In the genomic region with DNA sequence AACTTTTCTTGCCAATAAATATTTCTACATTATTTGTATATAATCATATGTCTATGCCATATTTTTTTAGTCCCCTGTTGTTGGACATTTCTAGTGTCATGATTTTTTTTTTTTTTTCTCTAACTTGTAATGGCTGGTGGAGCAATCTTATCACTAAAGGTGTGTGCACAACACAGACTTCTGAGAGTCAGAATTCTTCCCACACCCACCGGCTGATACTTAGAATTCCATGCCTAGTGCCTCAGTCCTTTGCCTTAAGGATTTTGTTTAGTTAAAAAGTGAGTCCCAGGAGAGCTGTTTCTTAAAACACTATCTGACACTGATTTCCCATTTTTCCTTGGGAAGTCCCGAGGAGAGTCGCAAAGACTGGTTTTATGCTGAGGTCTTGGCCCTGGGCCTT, we compare ENCODE assay signal across 29 cellular contexts.
"Had no signal": no experiment of that assay in that cellular context is flagged by ENCODE, and none has a peak within 500 bp of the region (broad histone marks: within the 10 kb centered on the region; RNA-seq: fewer than 3 reads in every experiment).

No MANE protein-coding gene starts in this region.

- H3K27me3 ChIP-seq: ascending aorta, body of pancreas, breast epithelium, Peyer's patch, SJSA1 had no signal

- H3K27ac Mint-ChIP-seq: activated CD4-positive, alpha-beta T cell treated with anti-CD3 and anti-CD28 coated beads, Interleukin-2, amount 10 ng/mL, durations not matched to agents 24 days and 14 days; activated CD8-positive, alpha-beta T cell treated with anti-CD3 and anti-CD28 coated beads for 36 hours; activated naive CD4-positive, alpha-beta T cell treated with anti-CD3 and anti-CD28 coated beads, Interleukin-2, amount 50 U/mL, for 24 hours; activated naive CD8-positive, alpha-beta T cell treated with anti-CD3 and anti-CD28 coated beads, Interleukin-2, amount 10 ng/mL, durations not matched to agents 7 days and 5 days; activated T-cell treated with anti-CD3 and anti-CD28 coated beads, Interleukin-2, amount 50 U/mL, for 72 hours; activated T-helper 17 cell treated with anti-CD3 and anti-CD28 coated beads, Interleukin-2, amount 50 U/mL, for 72 hours; T-helper 1 cell treated with Interleukin-12 subunit alpha and Interleukin-12 subunit beta and Interleukin-4 antibody, amounts not matched to agents 30 μg/mL and 1 μg/mL, for 36 hours; T-helper 2 cell treated with Interferon-gamma antibody and Interleukin-4, amounts not matched to agents 5 μg/mL and 100 μg/mL, for 36 hours had no signal

- H3K36me3 ChIP-seq: ascending aorta, breast epithelium, Peyer's patch, SJSA1 had no signal

- H3K4me2 ChIP-seq: KMS-11, SK-N-SH had no signal

- H3K36me3 Mint-ChIP-seq: activated naive CD4-positive, alpha-beta T cell treated with anti-CD3 and anti-CD28 coated beads, Interleukin-2, amount 50 U/mL, for 24 hours; activated naive CD8-positive, alpha-beta T cell treated with anti-CD3 and anti-CD28 coated beads, Interleukin-2, amount 10 ng/mL, durations not matched to agents 7 days and 5 days had no signal

- H3K27ac ChIP-seq: ascending aorta, body of pancreas, breast epithelium, KMS-11, Peyer's patch, SJSA1 had no signal

- H3K9me3 Mint-ChIP-seq: activated CD4-positive, alpha-beta T cell treated with anti-CD3 and anti-CD28 coated beads, Interleukin-2, amount 10 ng/mL, durations not matched to agents 24 days and 14 days; activated CD8-positive, alpha-beta T cell treated with anti-CD3 and anti-CD28 coated beads for 36 hours; activated naive CD4-positive, alpha-beta T cell treated with anti-CD3 and anti-CD28 coated beads, Interleukin-2, amount 50 U/mL, for 24 hours; activated naive CD8-positive, alpha-beta T cell treated with anti-CD3 and anti-CD28 coated beads, Interleukin-2, amount 10 ng/mL, durations not matched to agents 7 days and 5 days; activated T-cell treated with anti-CD3 and anti-CD28 coated beads, Interleukin-2, amount 50 U/mL, for 72 hours; activated T-helper 17 cell treated with anti-CD3 and anti-CD28 coated beads, Interleukin-2, amount 50 U/mL, for 72 hours; T-helper 1 cell treated with Interleukin-12 subunit alpha and Interleukin-12 subunit beta and Interleukin-4 antibody, amounts not matched to agents 30 μg/mL and 1 μg/mL, for 36 hours; T-helper 2 cell treated with Interferon-gamma antibody and Interleukin-4, amounts not matched to agents 5 μg/mL and 100 μg/mL, for 36 hours had no signal

- H3K4me3 Mint-ChIP-seq: activated CD4-positive, alpha-beta T cell treated with anti-CD3 and anti-CD28 coated beads, Interleukin-2, amount 10 ng/mL, durations not matched to agents 24 days and 14 days; activated CD8-positive, alpha-beta T cell treated with anti-CD3 and anti-CD28 coated beads for 36 hours; activated naive CD4-positive, alpha-beta T cell treated with anti-CD3 and anti-CD28 coated beads, Interleukin-2, amount 50 U/mL, for 24 hours; activated naive CD8-positive, alpha-beta T cell treated with anti-CD3 and anti-CD28 coated beads, Interleukin-2, amount 10 ng/mL, durations not matched to agents 7 days and 5 days; activated T-cell treated with anti-CD3 and anti-CD28 coated beads, Interleukin-2, amount 50 U/mL, for 72 hours; activated T-helper 17 cell treated with anti-CD3 and anti-CD28 coated beads, Interleukin-2, amount 50 U/mL, for 72 hours; T-helper 1 cell treated with Interleukin-12 subunit alpha and Interleukin-12 subunit beta and Interleukin-4 antibody, amounts not matched to agents 30 μg/mL and 1 μg/mL, for 36 hours; T-helper 2 cell treated with Interferon-gamma antibody and Interleukin-4, amounts not matched to agents 5 μg/mL and 100 μg/mL, for 36 hours had no signal

- DNase-seq: activated CD4-positive, alpha-beta T cell treated with anti-CD3 and anti-CD28 coated beads, Interleukin-2, amount 10 ng/mL, durations not matched to agents 24 days and 14 days; activated CD4-positive, alpha-beta T cell treated with anti-CD3 and anti-CD28 coated beads, Interleukin-2, amount 50 U/mL, for 4 hours; activated CD8-positive, alpha-beta T cell treated with anti-CD3 and anti-CD28 coated beads for 36 hours; activated effector memory CD4-positive, alpha-beta T cell treated with anti-CD3 and anti-CD28 coated beads, Interleukin-2, amount 50 U/mL, for 16 hours; activated naive CD4-positive, alpha-beta T cell treated with Interleukin-2 at 50 U/mL for 16 hours; activated naive CD8-positive, alpha-beta T cell treated with anti-CD3 and anti-CD28 coated beads, Interleukin-2, amount 10 ng/mL, durations not matched to agents 7 days and 5 days; activated T-cell treated with anti-CD3 and anti-CD28 coated beads, Interleukin-2, amount 50 U/mL, for 1 hour; activated T-cell treated with anti-CD3 and anti-CD28 coated beads, Interleukin-2, amount 50 U/mL, for 72 hours; amygdala; body of pancreas; MM.1S; MV-4-11; NCI-H1092; NCI-H1436 treated with DMSO at 0.1 percent for 48 hours; NCI-H1694 treated with DMSO at 0.1 percent for 48 hours; NCI-H2029; NCI-H524; PC-3; Peyer's patch; RPMI8226; SK-N-SH had no signal

- H3K9ac ChIP-seq: KMS-11, SK-N-SH had no signal

- H3K9me3 ChIP-seq: ascending aorta, body of pancreas, breast epithelium, Peyer's patch, SJSA1, SK-N-SH had no signal

- H3K4me3 ChIP-seq: ascending aorta, body of pancreas, breast epithelium, Peyer's patch, SJSA1 had no signal

- H3K4me1 ChIP-seq: ascending aorta, breast epithelium, SJSA1 had no signal
